14 cellular contexts compared by ENCODE assay signal in the genomic region with DNA sequence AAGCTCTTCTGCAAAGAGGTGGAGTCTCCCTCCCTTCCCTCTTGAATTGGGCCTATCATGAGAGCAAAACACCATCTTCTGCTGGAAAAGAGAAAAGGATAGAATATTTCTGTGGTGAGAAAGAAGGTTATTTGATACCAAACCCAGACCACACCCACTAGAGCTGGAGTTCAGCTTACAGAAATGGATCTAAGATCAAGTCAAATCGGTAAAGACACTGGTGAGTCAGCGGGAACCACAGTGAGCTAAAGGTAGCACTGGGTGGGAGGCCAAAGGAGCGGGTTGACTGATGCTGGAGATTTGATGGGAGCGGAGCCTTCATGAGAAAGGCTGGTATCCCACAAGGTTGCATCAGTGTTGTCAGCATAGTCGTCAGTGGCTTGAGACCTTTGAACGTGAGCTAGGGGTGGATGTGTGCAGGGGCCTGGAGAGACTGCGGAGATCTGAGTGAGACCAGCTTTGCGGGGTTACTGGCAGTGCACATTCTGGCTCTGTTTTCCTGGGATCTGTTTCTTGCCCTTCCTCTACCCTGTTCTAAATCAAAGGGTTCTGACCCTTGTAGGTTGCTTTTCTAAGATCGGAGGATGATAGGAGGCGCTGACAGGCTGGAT.
DNase-seq lines count a peak whose midpoint lies in the region; ATAC-seq and TF ChIP-seq lines count a peak whose summit lies in the region.
"Had no signal": no experiment of that assay in that cellular context is flagged by ENCODE, and none has a peak within 500 bp of the region (broad histone marks: within the 10 kb centered on the region; RNA-seq: fewer than 3 reads in every experiment).

No MANE protein-coding gene starts in this region.

- H2BK5ac ChIP-seq in IMR-90 (ENCODE audit: low read depth, low read length, poor library complexity, severe bottlenecking): peak overlapping the region; percentile 41

- dilution Hi-C loops in IMR-90 (cut with HindIII; ENCODE audit: low sequenced_read_pairs, unreplicated experiment): no loop called here

- ATAC-seq in IMR-90 (ENCODE audit: low read depth): peak; percentile 78
- ATAC-seq: body of pancreas, Panc1 had no signal

- H3K36me3 Mint-ChIP-seq in activated CD4-positive, alpha-beta T cell treated with anti-CD3 and anti-CD28 coated beads, Interleukin-2, amount 10 ng/mL, durations not matched to agents 7 days and 5 days (ENCODE audit: low read depth): no peaks in the 10 kb centered on the region

- no peak overlapping the region for H3K27ac ChIP-seq in IMR-90 (ENCODE audit: insufficient read depth, low read length)
- H3K27ac ChIP-seq: body of pancreas had no signal

- no peaks in the 10 kb centered on the region for H3K9me3 Mint-ChIP-seq in activated CD4-positive, alpha-beta T cell treated with anti-CD3 and anti-CD28 coated beads, Interleukin-2, amount 10 ng/mL, durations not matched to agents 7 days and 5 days
- H3K9me3 Mint-ChIP-seq: endodermal cell had no signal

- no peak for TF ChIP-seq CTCF in IMR-90 (conservative IDR thresholded peaks at IDR 0.05; ENCODE audit: low read depth, low read length)
- TF ChIP-seq CTCF in choroid plexus epithelial cell (conservative IDR thresholded peaks at IDR 0.05; ENCODE audit: low read depth, low read length): no peak

- peak overlapping the region; percentile 38 for H4K91ac ChIP-seq in IMR-90 (ENCODE audit: insufficient read depth, low read depth, low read length)

- H2BK120ac ChIP-seq in IMR-90 (ENCODE audit: low read depth, low read length): peak overlapping the region; percentile 83

- no peaks in the 10 kb centered on the region for H3K36me3 ChIP-seq in IMR-90 (ENCODE audit: control insufficient read depth, insufficient read depth, low read length)

- peak overlapping the region; percentile 56; the same call in 1 of the 3 replicates for H2BK15ac ChIP-seq in IMR-90 (ENCODE audit: low read depth, low read length)

- H3K4me3 ChIP-seq in IMR-90 (ENCODE audit: insufficient read depth, low read depth, low read length): no peak overlapping the region
- H3K4me3 ChIP-seq in choroid plexus epithelial cell (ENCODE audit: low read depth, low read length): no peak overlapping the region
- H3K4me3 ChIP-seq: body of pancreas had no signal

- H3K9ac ChIP-seq in IMR-90 (ENCODE audit: low read depth, low read length): no peak overlapping the region

- WGBS in IMR-90 (ENCODE audit: extremely low coverage in 2 of 2, insufficient read length in 1 of 2), 2 experiments: 83% methylated on average over 2 of the region's 10 CpGs; no CpG with 5 or more reads in 1 of the 2 experiments

- peaks cover 3% of the 10 kb centered on the region for H3K27me3 Mint-ChIP-seq in activated CD4-positive, alpha-beta T cell treated with anti-CD3 and anti-CD28 coated beads, Interleukin-2, amount 10 ng/mL, durations not matched to agents 7 days and 5 days

- H3K56ac ChIP-seq in IMR-90 (ENCODE audit: extremely low read depth, insufficient read depth, low read length): no peak overlapping the region

- H3K4ac ChIP-seq in IMR-90 (ENCODE audit: low read depth, low read length): peak overlapping the region; percentile 64

- H2AK9ac ChIP-seq in IMR-90 (replicated peaks; ENCODE audit: low read depth, low read length, poor library complexity): peak overlapping the region; percentile 60

- no peaks in the 10 kb centered on the region for H4K20me1 ChIP-seq in IMR-90 (ENCODE audit: insufficient read depth, low read length)

- H3K18ac ChIP-seq in IMR-90 (ENCODE audit: low read depth, low read length): peak overlapping the region; percentile 55

- peaks cover 15% of the 10 kb centered on the region for H3K4me1 ChIP-seq in IMR-90 (ENCODE audit: control insufficient read depth, insufficient read depth, low read length)
- H3K4me1 ChIP-seq: body of pancreas had no signal

- H3K4me1 Mint-ChIP-seq in activated CD4-positive, alpha-beta T cell treated with anti-CD3 and anti-CD28 coated beads, Interleukin-2, amount 10 ng/mL, durations not matched to agents 7 days and 5 days: no peaks in the 10 kb centered on the region

- no TSS peak for BruUV-seq in IMR-90 (replicated peaks; lab: Mats Ljungman, UMichigan)

- peak overlapping the region; percentile 23 for H3K4me2 ChIP-seq in IMR-90 (ENCODE audit: low read depth, low read length)

- H3K4me3 Mint-ChIP-seq in activated CD4-positive, alpha-beta T cell treated with anti-CD3 and anti-CD28 coated beads, Interleukin-2, amount 10 ng/mL, durations not matched to agents 7 days and 5 days: no peak overlapping the region
- H3K4me3 Mint-ChIP-seq: endodermal cell had no signal

- in situ Hi-C loops in IMR-90 (cut with MboI; ENCODE audit: low sequenced_read_pairs): no loop called here

- no peak overlapping the region for H3K27ac Mint-ChIP-seq in activated CD4-positive, alpha-beta T cell treated with anti-CD3 and anti-CD28 coated beads, Interleukin-2, amount 10 ng/mL, durations not matched to agents 7 days and 5 days
- H3K27ac Mint-ChIP-seq: endodermal cell had no signal

- POLR2A ChIA-PET in activated CD4-positive, alpha-beta T cell treated with anti-CD3 and anti-CD28 coated beads, Interleukin-2, amount 10 ng/mL, durations not matched to agents 7 days and 5 days (lab: Charles Lee): interaction anchor here (0.6 kb wide), 1 partner anchor 119 kb away, joined by 3 read pairs; no protein-coding TSS in a partner anchor
- POLR2A ChIA-PET in IMR-90 (lab: Charles Lee; ENCODE audit: unreplicated experiment): no interaction called here

- peak overlapping the region; percentile 87 for H3K14ac ChIP-seq in IMR-90 (replicated peaks; ENCODE audit: low read depth, low read length)

- peak overlapping the region; percentile 65 for H2BK20ac ChIP-seq in IMR-90 (ENCODE audit: low read depth, low read length)

- peak overlapping the region; percentile 20; the same call in 1 of the 2 replicates for H3K23ac ChIP-seq in IMR-90 (ENCODE audit: low read depth, low read length)

- no peak for TF ChIP-seq RAD21 in IMR-90 (IDR thresholded peaks at IDR 0.05; ENCODE audit: low read length)

- peak overlapping the region; percentile 72 for H2AFZ ChIP-seq in IMR-90 (replicated peaks; ENCODE audit: low read length, poor library complexity)

- H4K8ac ChIP-seq in IMR-90 (ENCODE audit: low read depth in 2 of 2, low read length in 2 of 2): peak overlapping the region; percentile 49 to 62; a peak in 3 of 4 replicates

- H4K5ac ChIP-seq in IMR-90 (ENCODE audit: low read depth, low read length): peak overlapping the region; percentile 69

- intact Hi-C loops in IMR-90 (cut with micrococcal nuclease): loop anchor here (5.0 kb wide), 1 partner anchor 40 kb away; no protein-coding TSS in a partner anchor

- no peaks in the 10 kb centered on the region for H3K79me1 ChIP-seq in IMR-90 (ENCODE audit: low read depth in 1 of 2, low read length in 2 of 2)

- TF ChIP-seq POLR2A in IMR-90 (IDR thresholded peaks at IDR 0.05; ENCODE audit: low read depth, low read length): no peak

- peak overlapping the region; percentile 55; the same call in 1 of the 2 replicates for H2AK5ac ChIP-seq in IMR-90 (ENCODE audit: low read depth, low read length)

- H3K9me1 ChIP-seq in IMR-90 (ENCODE audit: insufficient read depth, low read length): peaks cover 9% of the 10 kb centered on the region; the same call in 1 of the 2 replicates

- CTCF ChIA-PET in activated CD4-positive, alpha-beta T cell treated with anti-CD3 and anti-CD28 coated beads, Interleukin-2, amount 10 ng/mL, durations not matched to agents 7 days and 5 days (lab: Charles Lee): interaction anchor here (1.3 kb wide), 1 partner anchor 14 kb away, joined by 4 read pairs; no protein-coding TSS in a partner anchor
- CTCF ChIA-PET in IMR-90 (lab: Yijun Ruan, JAX): interaction anchor here (0.6 to 2.1 kb wide), 3 partner anchors 10 to 701 kb away, joined by 3 to 6 read pairs (median 3); no protein-coding TSS in a partner anchor

- peak; percentile 66 for DNase-seq in activated CD4-positive, alpha-beta T cell treated with anti-CD3 and anti-CD28 coated beads for 48 hours
- no peak for DNase-seq in activated CD4-positive, alpha-beta T cell treated with anti-CD3 and anti-CD28 coated beads, Interleukin-2, amount 10 ng/mL, durations not matched to agents 7 days and 5 days
- DNase-seq in IMR-90: peak; percentile 92
- peak; percentile 93 for DNase-seq in choroid plexus epithelial cell (ENCODE audit: low read depth)
- DNase-seq in non-pigmented ciliary epithelial cell (ENCODE audit: low read depth): peak; percentile 94
- no peak for DNase-seq in NCI-H1092 (lab: John Stamatoyannopoulos, UW)
- DNase-seq in SHP77 treated with DMSO at 0.1 percent for 48 hours (lab: John Stamatoyannopoulos, UW): no peak
- no peak for DNase-seq in stimulated activated naive CD4-positive, alpha-beta T cell (lab: John Stamatoyannopoulos, UW)
- DNase-seq: 8988T, body of pancreas, COR-L47, NCI-H345 had no signal

- H3K9me3 ChIP-seq in IMR-90 (ENCODE audit: control insufficient read depth, insufficient read depth, low read length): no peaks in the 10 kb centered on the region
- H3K9me3 ChIP-seq: body of pancreas had no signal

- no peaks in the 10 kb centered on the region for H3K27me3 ChIP-seq in IMR-90 (ENCODE audit: control insufficient read depth, insufficient read depth, low read length)
- H3K27me3 ChIP-seq: body of pancreas had no signal

TF ChIP-seq in IMR-90, 13 proteins besides CTCF, POLR2A, EP300 and RAD21:
- no peak for TF ChIP-seq BHLHE40 (IDR thresholded peaks at IDR 0.05; ENCODE audit: low read depth, low read length)
- peak; percentile 19; the same call in 1 of the 2 replicates for TF ChIP-seq MAFK (IDR thresholded peaks at IDR 0.05; ENCODE audit: low read depth, low read length)

Comparison
In these comparisons a context has a peak if more than half of its experiments do, and no peak if none do; other contexts are left out.
1. DNase-seq: peak in activated CD4-positive, alpha-beta T cell treated with anti-CD3 and anti-CD28 coated beads for 48 hours (single experiment), IMR-90 (single experiment), choroid plexus epithelial cell (single experiment) and non-pigmented ciliary epithelial cell (single experiment); none in activated CD4-positive, alpha-beta T cell treated with anti-CD3 and anti-CD28 coated beads, Interleukin-2, amount 10 ng/mL, durations not matched to agents 7 days and 5 days (single experiment), NCI-H1092 (single experiment), SHP77 treated with DMSO at 0.1 percent for 48 hours (single experiment) and stimulated activated naive CD4-positive, alpha-beta T cell (0 of 6).